ENCODE assay signal across 14 cellular contexts in the genomic region with DNA sequence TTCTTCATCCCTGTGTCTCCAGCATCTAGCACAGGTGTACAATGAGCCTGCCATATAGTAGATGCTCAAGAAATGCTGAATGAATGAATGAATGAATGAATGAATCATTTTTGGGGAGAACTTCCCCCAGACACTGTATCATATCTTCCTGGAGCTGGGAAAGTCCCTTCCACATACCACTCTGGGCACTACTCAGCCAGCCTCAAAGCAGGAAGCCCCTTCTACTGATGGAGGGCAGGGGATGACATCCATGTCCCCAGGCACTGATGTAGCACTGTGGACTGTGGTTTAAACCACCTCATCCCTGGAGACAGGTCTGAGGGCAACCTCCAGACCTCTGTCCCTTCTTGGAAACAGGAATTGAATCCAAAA. TPM values are rescaled to one million over a fixed set of nuclear protein-coding genes. Genes with fewer than 3 reads are reported as not detected.
A peak's percentile ranks its signal among the peaks of the same experiment; 100 is the strongest.
DNase-seq lines count a peak whose midpoint lies in the region; ATAC-seq, FAIRE-seq and TF ChIP-seq lines count a peak whose summit lies in the region.
"Had no signal": no experiment of that assay in that cellular context is flagged by ENCODE, and none has a peak within 500 bp of the region (broad histone marks: within the 10 kb centered on the region; RNA-seq: fewer than 3 reads in every experiment).

No MANE protein-coding gene starts in this region.

- peak; percentile 67 for FAIRE-seq in GM12892 (lab: Jason Lieb, UNC)

- H3K27me3 Mint-ChIP-seq in activated B cell treated with CpG ODN at 0.5 μM for 24 hours (peaks cover 5% of the 10 kb centered on the region), type B pancreatic cell (peaks cover 2% of the 10 kb centered on the region)

- H3K9me3 Mint-ChIP-seq in activated B cell treated with CpG ODN at 0.5 μM for 24 hours (no peaks in the 10 kb centered on the region), type B pancreatic cell (no peaks in the 10 kb centered on the region)

- no peak for TF ChIP-seq CTCF in activated B cell treated with CpG ODN at 0.5 μM for 24 hours (IDR thresholded peaks at IDR 0.05)
- TF ChIP-seq CTCF in type B pancreatic cell (conservative IDR thresholded peaks at IDR 0.05) = no peak

- no peak overlapping the region for H3K27ac Mint-ChIP-seq in activated B cell treated with CpG ODN at 0.5 μM for 24 hours
- no peak overlapping the region for H3K27ac Mint-ChIP-seq in type B pancreatic cell

- TF ChIP-seq POLR2A in GM12892 (IDR thresholded peaks at IDR 0.05; ENCODE audit: low read depth, low read length) = no peak

- ATAC-seq in activated B cell treated with CpG ODN at 0.5 μM for 24 hours (ENCODE audit: low read depth) = peak; percentile 19
- no peak for ATAC-seq in Right ventricle myocardium superior (ENCODE audit: poor library complexity)
- no peak for ATAC-seq in left lobe of liver

- peak; percentile 65 for DNase-seq in CD1c-positive myeloid dendritic cell (ENCODE audit: extremely low spot score)
- DNase-seq in GM12892 (ENCODE audit: insufficient read length) = no peak
- DNase-seq in activated B cell treated with CpG ODN at 0.5 μM for 24 hours = no peak
- peak; percentile 33 for DNase-seq in kidney tubule cell (ENCODE audit: low spot score)
- DNase-seq in type B pancreatic cell (ENCODE audit: extremely low spot score, unreplicated experiment) = no peak
- no peak for DNase-seq in Right ventricle myocardium superior
- no peak for DNase-seq in stimulated activated CD8-positive, alpha-beta memory T cell treated with anti-CD3 and anti-CD28 coated beads, Interleukin-4, amount 100 ng/mL, for 48 hours
- no peak for DNase-seq in left lobe of liver (ENCODE audit: low spot score)
- DNase-seq: activated T-cell treated with anti-CD3 and anti-CD28 coated beads, Interleukin-2, amount 50 U/mL, for 48 hours; BE2C; NCI-H2081; stimulated activated CD4-positive, alpha-beta T cell treated with anti-CD3 and anti-CD28 coated beads, Interleukin-2, amount 100 ng/mL, for 48 hours had no signal

- H3K4me1 Mint-ChIP-seq in activated B cell treated with CpG ODN at 0.5 μM for 24 hours = peaks cover 30% of the 10 kb centered on the region
- peaks cover 4% of the 10 kb centered on the region for H3K4me1 Mint-ChIP-seq in type B pancreatic cell (ENCODE audit: unreplicated experiment)

- H3K4me3 Mint-ChIP-seq in activated B cell treated with CpG ODN at 0.5 μM for 24 hours = no peak overlapping the region
- no peak overlapping the region for H3K4me3 Mint-ChIP-seq in type B pancreatic cell

- intact Hi-C loops in activated B cell treated with CpG ODN at 0.5 μM for 24 hours (cut with micrococcal nuclease) = no loop called here
- intact Hi-C loops in Right ventricle myocardium superior (cut with DNase I) = no loop called here

- CTCF ChIA-PET in activated B cell treated with CpG ODN at 0.5 μM for 24 hours (lab: Charles Lee) = interaction anchor here (1.1 kb wide), 1 partner anchor 11 kb away, joined by 3 read pairs; no protein-coding TSS in a partner anchor

- POLR2A ChIA-PET in activated B cell treated with CpG ODN at 0.5 μM for 24 hours (lab: Charles Lee) = no interaction called here

- H3K36me3 Mint-ChIP-seq in activated B cell treated with CpG ODN at 0.5 μM for 24 hours (ENCODE audit: low read depth) (no peaks in the 10 kb centered on the region), type B pancreatic cell (no peaks in the 10 kb centered on the region)

RNA-seq across cellular contexts. Expression of gene GNA15, which starts 4.8 kb away (rescaled TPM):
- polyA plus RNA-seq in GM12892 (2012; ENCODE audit: missing spikeins) = 24.1 TPM
- total RNA-seq in activated B cell treated with CpG ODN at 0.5 μM for 24 hours = 0.80 and 1.3 TPM in 2 replicates
- total RNA-seq in type B pancreatic cell (ENCODE audit: low replicate concordance) = 1.6 and 3.9 TPM in 2 replicates
- 2.8 TPM for total RNA-seq in Right ventricle myocardium superior
- 1.0 TPM for total RNA-seq in left lobe of liver
- total RNA-seq: renal cortical epithelial cell had no signal

RNA-seq across cellular contexts. Expression of gene S1PR4, which starts 37.9 kb away (rescaled TPM):
- polyA plus RNA-seq in GM12892 (2012; ENCODE audit: missing spikeins) = 3.2 TPM
- 27.3 and 29.7 TPM in 2 replicates for total RNA-seq in activated B cell treated with CpG ODN at 0.5 μM for 24 hours
- total RNA-seq in type B pancreatic cell (ENCODE audit: low replicate concordance) = not detected in 2 replicates
- 0.27 TPM for total RNA-seq in Right ventricle myocardium superior
- 0.70 TPM for total RNA-seq in left lobe of liver
- total RNA-seq: kidney epithelial cell had no signal

RNA-seq across cellular contexts. Expression of gene NCLN, which starts 45.1 kb away (rescaled TPM):
- polyA plus RNA-seq in GM12892 (2012; ENCODE audit: missing spikeins) = 18.2 TPM
- total RNA-seq in activated B cell treated with CpG ODN at 0.5 μM for 24 hours (61.1 and 64.8 TPM in 2 replicates), type B pancreatic cell (ENCODE audit: low replicate concordance) (63.9 and 65.8 TPM in 2 replicates), Right ventricle myocardium superior (24.9 TPM), left lobe of liver (40.7 TPM)

RNA-seq across cellular contexts. Expression of gene GNA11, which starts 46.5 kb away (rescaled TPM):
- 3.7 TPM for polyA plus RNA-seq in GM12892 (2012; ENCODE audit: missing spikeins)
- total RNA-seq in activated B cell treated with CpG ODN at 0.5 μM for 24 hours (3.1 and 3.9 TPM in 2 replicates), type B pancreatic cell (ENCODE audit: low replicate concordance) (46.9 and 62.0 TPM in 2 replicates), Right ventricle myocardium superior (61.3 TPM), left lobe of liver (22.8 TPM)

Comparison
In these comparisons a context has a peak if more than half of its experiments do, and no peak if none do; other contexts are left out.
1. DNase-seq: peak in CD1c-positive myeloid dendritic cell (single experiment) and kidney tubule cell (single experiment); none in GM12892 (single experiment), activated B cell treated with CpG ODN at 0.5 μM for 24 hours (single experiment), type B pancreatic cell (single experiment), Right ventricle myocardium superior (single experiment), stimulated activated CD8-positive, alpha-beta memory T cell treated with anti-CD3 and anti-CD28 coated beads, Interleukin-4, amount 100 ng/mL, for 48 hours (single experiment) and left lobe of liver (single experiment).
2. RNA of gene S1PR4, which starts 37.9 kb away (total RNA-seq): 27.3 to 29.7 TPM in activated B cell treated with CpG ODN at 0.5 μM for 24 hours; 0.70 TPM in left lobe of liver (single experiment), 0.27 TPM in Right ventricle myocardium superior (single experiment) and not detected in type B pancreatic cell; every median in the first group is over 10 times any median in the second.